Comparison of ENCODE assay signal across 8 cellular contexts in the genomic region with DNA sequence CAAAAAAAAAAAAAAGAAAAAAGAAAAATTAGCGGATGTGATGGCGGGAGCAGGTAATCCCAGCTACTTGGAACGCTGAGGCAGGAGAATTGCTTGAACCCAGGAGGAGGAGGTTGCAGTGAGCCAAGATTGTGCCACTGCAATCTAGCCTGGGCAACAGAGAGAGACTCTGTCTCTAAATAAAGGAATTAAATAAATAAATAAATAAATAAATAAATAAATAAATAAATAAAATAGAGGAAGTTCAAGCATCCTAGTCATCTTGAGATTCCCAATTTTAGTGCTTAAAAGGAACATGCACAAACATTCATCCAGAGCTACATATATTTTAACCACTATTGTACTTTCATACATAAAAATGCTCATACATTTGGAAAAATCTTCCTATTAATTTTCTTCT.
"Had no signal": no experiment of that assay in that cellular context is flagged by ENCODE, and none has a peak within 500 bp of the region (broad histone marks: within the 10 kb centered on the region; RNA-seq: fewer than 3 reads in every experiment).

No MANE protein-coding gene starts in this region.

- ATAC-seq: GM12878 had no signal

- H3K4me3 ChIP-seq: GM12878 had no signal

- DNase-seq: GDM1, GF-D8 had no signal

- FAIRE-seq: G401.6, GM12878, GM12891, GM12892, GM18507, GM19239 had no signal
